Comparison of ENCODE assay signal across 17 cellular contexts in the genomic region with DNA sequence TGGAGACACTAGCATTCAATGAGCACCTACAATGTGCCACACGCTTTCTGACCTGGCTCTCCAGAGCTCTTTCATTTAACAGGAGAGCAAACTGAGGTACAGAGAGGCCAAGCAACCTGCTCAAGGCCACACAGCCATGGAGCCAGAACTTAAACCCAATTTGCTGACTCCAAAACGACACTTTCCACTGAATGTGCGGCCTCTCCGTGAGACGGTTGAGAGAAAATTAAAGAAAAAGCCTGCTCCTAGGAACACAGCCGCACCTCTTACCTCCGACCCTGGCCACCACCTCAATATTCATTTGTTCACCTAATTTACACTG. TPM values are rescaled to one million over a fixed set of nuclear protein-coding genes. Genes with fewer than 3 reads are reported as not detected.
DNase-seq lines count a peak whose midpoint lies in the region; ATAC-seq and TF ChIP-seq lines count a peak whose summit lies in the region.
"Had no signal": no experiment of that assay in that cellular context is flagged by ENCODE, and none has a peak within 500 bp of the region (broad histone marks: within the 10 kb centered on the region; RNA-seq: fewer than 3 reads in every experiment).

No MANE protein-coding gene starts in this region.

- H2AK5ac ChIP-seq in mesendoderm (ENCODE audit: low read length): no peak overlapping the region

- H3K9me3 ChIP-seq in NT2/D1 (ENCODE audit: insufficient read depth, low read length): no peaks in the 10 kb centered on the region
- H3K9me3 ChIP-seq in colonic mucosa: no peaks in the 10 kb centered on the region
- H3K9me3 ChIP-seq in spleen: no peaks in the 10 kb centered on the region

- intact Hi-C loops in colonic mucosa (cut with DNase I) (no loop called here), spleen (cut with DNase I; ENCODE audit: low total_unique reads) (no loop called here)

- H3K9ac ChIP-seq in NT2/D1 (ENCODE audit: insufficient read length, low read depth) (peak overlapping the region; percentile 16), colonic mucosa (ENCODE audit: low read depth in 2 of 2, low read length in 2 of 2) (no peak overlapping the region), mesendoderm (ENCODE audit: low read length) (no peak overlapping the region)
- H3K9ac ChIP-seq: parathyroid adenoma had no signal

- H3K4me2 ChIP-seq in mesendoderm (ENCODE audit: low read length): no peak overlapping the region

- no peak for ATAC-seq in HG03460 (IDR thresholded peaks at IDR 0.05; ENCODE audit: unreplicated experiment)
- ATAC-seq: activated CD8-positive, alpha-beta T cell treated with anti-CD3 and anti-CD28 coated beads, Interleukin-2, amount 10 ng/mL, durations not matched to agents 7 days and 5 days; GM12878 had no signal

- no peak overlapping the region for H4K8ac ChIP-seq in mesendoderm (ENCODE audit: low read depth, low read length)

- peak overlapping the region; percentile 59 for H3K27ac ChIP-seq in colonic mucosa
- no peak overlapping the region for H3K27ac ChIP-seq in mesendoderm (ENCODE audit: low read depth, low read length)
- H3K27ac ChIP-seq in spleen: peak overlapping the region in 7 of 8 donors; percentile 48 to 92 (median 82)
- H3K27ac ChIP-seq: parathyroid adenoma had no signal

- H3K36me3 ChIP-seq in NT2/D1 (ENCODE audit: insufficient read depth, insufficient read length, low read length) (peaks cover 8% of the 10 kb centered on the region), colonic mucosa (no peaks in the 10 kb centered on the region), mesendoderm (ENCODE audit: control insufficient read depth, insufficient read depth, low read length) (no peaks in the 10 kb centered on the region), spleen (peaks cover 0 to 6% (median 0%) of the 10 kb centered on the region in 6 donors)

- H3K56ac ChIP-seq in mesendoderm (ENCODE audit: low read length): no peak overlapping the region

- peak overlapping the region; percentile 21 for H4K5ac ChIP-seq in mesendoderm (ENCODE audit: low read length)

- no peak overlapping the region for H2BK120ac ChIP-seq in mesendoderm (ENCODE audit: low read depth, low read length)

- no CpG with 5 or more reads among the region's 7 CpGs for WGBS in mesendoderm (ENCODE audit: extremely low coverage, insufficient coverage, low lambda C conversion rate)
- 89 to 97% (median 91%) methylated on average over 7 of the region's 7 CpGs for WGBS in spleen, 5 donors

- no peaks in the 10 kb centered on the region for H3K79me2 ChIP-seq in mesendoderm (ENCODE audit: control insufficient read depth, insufficient read depth, low read length)

- H3K4ac ChIP-seq in mesendoderm (ENCODE audit: low read depth, low read length): no peak overlapping the region

- H3K4me3 ChIP-seq in NT2/D1 (ENCODE audit: insufficient read length, low read depth): no peak overlapping the region
- no peak overlapping the region for H3K4me3 ChIP-seq in colonic mucosa
- H3K4me3 ChIP-seq in mesendoderm (ENCODE audit: low read length): no peak overlapping the region
- H3K4me3 ChIP-seq in spleen: no peak overlapping the region
- H3K4me3 ChIP-seq: GM12878 had no signal

- DNase-seq in NT2/D1 (ENCODE audit: low read depth, low spot score) (no peak), colonic mucosa (no peak), mesendoderm (no peak), spleen (no peak), NCI-H2227 (lab: John Stamatoyannopoulos, UW; ENCODE audit: unreplicated experiment) (no peak), cerebellar nuclear complex (lab: John Stamatoyannopoulos, UW) (no peak), DMS153 (lab: John Stamatoyannopoulos, UW) (no peak)
- DNase-seq: activated B cell treated with CpG ODN at 0.5 μM for 24 hours; activated CD8-positive, alpha-beta T cell treated with anti-CD3 and anti-CD28 coated beads, Interleukin-2, amount 10 ng/mL, durations not matched to agents 7 days and 5 days; Calu3; cortex of kidney; GOT3; NCI-H1436 treated with DMSO at 0.1 percent for 48 hours; NCI-H2227 treated with DMSO at 0.1 percent for 48 hours had no signal

- H3K4me1 ChIP-seq in NT2/D1 (ENCODE audit: insufficient read depth, insufficient read length) (peaks cover 25% of the 10 kb centered on the region), colonic mucosa (peaks cover 8% of the 10 kb centered on the region), mesendoderm (ENCODE audit: control insufficient read depth, low read depth, low read length) (peaks cover 20% of the 10 kb centered on the region), spleen (peaks cover 63 to 100% (median 85%) of the 10 kb centered on the region in 6 donors)

- no peak for TF ChIP-seq POLR2A in spleen (IDR thresholded peaks at IDR 0.05)

- H3K23ac ChIP-seq in mesendoderm (ENCODE audit: low read length): no peak overlapping the region

- H2BK5ac ChIP-seq in mesendoderm (ENCODE audit: low read length): no peak overlapping the region

- no peaks in the 10 kb centered on the region for H3K79me1 ChIP-seq in mesendoderm (ENCODE audit: low read length)

- no peaks in the 10 kb centered on the region for H3K27me3 ChIP-seq in NT2/D1 (ENCODE audit: insufficient read depth, insufficient read length)
- H3K27me3 ChIP-seq in colonic mucosa: no peaks in the 10 kb centered on the region
- no peaks in the 10 kb centered on the region for H3K27me3 ChIP-seq in mesendoderm (ENCODE audit: insufficient read depth, low read length, poor library complexity)
- peaks cover 0 to 5% (median 0%) of the 10 kb centered on the region in 7 donors for H3K27me3 ChIP-seq in spleen (replicated peaks in 1 of 7)

- TF ChIP-seq CTCF in colonic mucosa (IDR thresholded peaks at IDR 0.05): no peak
- TF ChIP-seq CTCF in spleen (IDR thresholded peaks at IDR 0.05 in 8 of 11, conservative IDR thresholded peaks at IDR 0.05 in 3 of 11): no peak

- no peak overlapping the region for H3K18ac ChIP-seq in mesendoderm (ENCODE audit: low read length)

- no peak overlapping the region for H2BK15ac ChIP-seq in mesendoderm (replicated peaks; ENCODE audit: low read depth)

RNA-seq across cellular contexts. Expression of a gene that starts 42.8 kb away (rescaled TPM):
- total RNA-seq in colonic mucosa (10 to 100 TPM in 1 of 2 donors, 1 to 10 TPM in 1; 4.6 to 19.1 TPM), spleen (10 to 100 TPM; 12.6 to 34.1 (median 27.1) TPM)
- polyA plus RNA-seq in mesendoderm (2013, experiment 1 of 2): 4.7 TPM
- 5.0 TPM for polyA plus RNA-seq in mesendoderm (2013, experiment 2 of 2)
- 10 to 100 TPM in 1 of 3 donors, 1 to 10 TPM in 2; 4.9 to 11.8 (median 5.8) TPM for polyA plus RNA-seq in spleen

RNA-seq across cellular contexts. Expression of a gene that starts 55.3 kb away (rescaled TPM):
- total RNA-seq in colonic mucosa (100 to 1,000 TPM in 1 of 2 donors, 10 to 100 TPM in 1; 99.3 to 154 TPM), spleen (10 to 100 TPM; 65.0 to 99.3 (median 73.2) TPM)
- polyA plus RNA-seq in mesendoderm (2013, experiment 1 of 2): 82.9 TPM
- 81.0 TPM for polyA plus RNA-seq in mesendoderm (2013, experiment 2 of 2)
- 10 to 100 TPM; 29.2 to 66.9 (median 33.5) TPM for polyA plus RNA-seq in spleen
